8 cellular contexts compared by ENCODE assay signal in genomic region chr5:141914154-141914743, GRCh38. TPM values are rescaled to one million over a fixed set of nuclear protein-coding genes. Genes with fewer than 3 reads are reported as not detected.
DNase-seq lines count a peak whose midpoint lies in the region; ATAC-seq and TF ChIP-seq lines count a peak whose summit lies in the region.

No MANE protein-coding gene starts in this region.

- H3K36me3 Mint-ChIP-seq in activated T-cell treated with anti-CD3 and anti-CD28 coated beads, Interleukin-2, amount 50 U/mL, for 24 hours (ENCODE audit: low read depth) = no peaks in the 10 kb centered on the region
- H3K36me3 Mint-ChIP-seq in neural progenitor cell = no peaks in the 10 kb centered on the region

- H2AFZ ChIP-seq in neural progenitor cell (replicated peaks) = peak overlapping the region; percentile 90

- peak overlapping the region; percentile 71 for H3K4me2 ChIP-seq in BLaER1
- H3K4me2 ChIP-seq in neural progenitor cell = peak overlapping the region; percentile 81

- H3K27ac Mint-ChIP-seq in activated T-cell treated with anti-CD3 and anti-CD28 coated beads, Interleukin-2, amount 50 U/mL, for 24 hours = no peak overlapping the region
- H3K27ac Mint-ChIP-seq in neural progenitor cell = no peak overlapping the region

- H3K9ac ChIP-seq in BLaER1 = 0 out of 2 replicates have a peak overlapping the region, but pooled peaks have one; percentile 48
- H3K9ac ChIP-seq in neural progenitor cell = no peak overlapping the region

- H3K4me1 ChIP-seq in BLaER1 = peaks cover 12% of the 10 kb centered on the region
- peaks cover 14% of the 10 kb centered on the region for H3K4me1 ChIP-seq in neural progenitor cell

- no peaks in the 10 kb centered on the region for H3K79me2 ChIP-seq in neural progenitor cell (ENCODE audit: low read depth)

- peaks cover 12% of the 10 kb centered on the region for H3K4me1 Mint-ChIP-seq in activated T-cell treated with anti-CD3 and anti-CD28 coated beads, Interleukin-2, amount 50 U/mL, for 24 hours (ENCODE audit: low read depth)
- peaks cover 23% of the 10 kb centered on the region for H3K4me1 Mint-ChIP-seq in neural progenitor cell

- no peaks in the 10 kb centered on the region for H3K9me3 Mint-ChIP-seq in activated T-cell treated with anti-CD3 and anti-CD28 coated beads, Interleukin-2, amount 50 U/mL, for 24 hours
- no peaks in the 10 kb centered on the region for H3K9me3 Mint-ChIP-seq in neural progenitor cell

- H3K36me3 ChIP-seq in BLaER1 = no peaks in the 10 kb centered on the region
- no peaks in the 10 kb centered on the region for H3K36me3 ChIP-seq in neural progenitor cell

- peaks cover 33% of the 10 kb centered on the region for H3K27me3 ChIP-seq in BLaER1
- peaks cover 36% of the 10 kb centered on the region for H3K27me3 ChIP-seq in neural progenitor cell

- H3K27me3 Mint-ChIP-seq in activated T-cell treated with anti-CD3 and anti-CD28 coated beads, Interleukin-2, amount 50 U/mL, for 24 hours = peaks cover 45% of the 10 kb centered on the region
- H3K27me3 Mint-ChIP-seq in neural progenitor cell (ENCODE audit: insufficient read depth, low read depth) = peaks cover 10% of the 10 kb centered on the region

- peaks cover 23% of the 10 kb centered on the region for H3F3A ChIP-seq in neural progenitor cell (ENCODE audit: low read depth)

- no peak overlapping the region for H3K27ac ChIP-seq in BLaER1
- no peak overlapping the region for H3K27ac ChIP-seq in neural progenitor cell

- peak overlapping the region; percentile 47 for H3K4me3 ChIP-seq in BLaER1
- H3K4me3 ChIP-seq in neural progenitor cell = peak overlapping the region; percentile 46

- H3K4me3 Mint-ChIP-seq in activated T-cell treated with anti-CD3 and anti-CD28 coated beads, Interleukin-2, amount 50 U/mL, for 24 hours = peak overlapping the region; percentile 13
- H3K4me3 Mint-ChIP-seq in neural progenitor cell = no peak overlapping the region

- ATAC-seq in GM19035 (IDR thresholded peaks at IDR 0.05; ENCODE audit: unreplicated experiment) (peak; percentile 72), HG03565 (IDR thresholded peaks at IDR 0.05; ENCODE audit: unreplicated experiment) (peak; percentile 70), HG03521 (IDR thresholded peaks at IDR 0.05; ENCODE audit: unreplicated experiment) (no peak)

- TF ChIP-seq CTCF in neural progenitor cell (IDR thresholded peaks at IDR 0.05) = peak; percentile 37

- no peaks in the 10 kb centered on the region for H4K20me1 ChIP-seq in BLaER1
- H4K20me1 ChIP-seq in neural progenitor cell (ENCODE audit: low read depth) = no peaks in the 10 kb centered on the region

- DNase-seq in activated T-cell treated with anti-CD3 and anti-CD28 coated beads, Interleukin-2, amount 50 U/mL, for 24 hours = peak; percentile 49
- peak; percentile 7 for DNase-seq in glomerular visceral epithelial cell (ENCODE audit: extremely low spot score)
- peak; percentile 78 for DNase-seq in neural progenitor cell (ENCODE audit: low spot score)
- DNase-seq in OCI-M2 (lab: John Stamatoyannopoulos, UW; ENCODE audit: unreplicated experiment) = no peak

- no peaks in the 10 kb centered on the region for H3K9me3 ChIP-seq in BLaER1
- H3K9me3 ChIP-seq in neural progenitor cell (ENCODE audit: low read depth) = no peaks in the 10 kb centered on the region

RNA-seq across cellular contexts. Expression of gene DELE1, which starts 9.4 kb away (rescaled TPM):
- total RNA-seq in neural progenitor cell (ENCODE audit: low replicate concordance) = 47.7 and 86.5 TPM in 2 replicates

RNA-seq across cellular contexts. Expression of gene PCDH1, which starts 36.0 kb away (rescaled TPM):
- total RNA-seq in neural progenitor cell (ENCODE audit: low replicate concordance) = 24.8 and 48.4 TPM in 2 replicates

RNA-seq across cellular contexts. Expression of gene PCDH12, which starts 43.8 kb away (rescaled TPM):
- total RNA-seq in neural progenitor cell (ENCODE audit: low replicate concordance) = not detected in 2 replicates

RNA-seq across cellular contexts. Expression of gene RNF14, which starts 54.7 kb away (rescaled TPM):
- 21.0 and 41.2 TPM in 2 replicates for total RNA-seq in neural progenitor cell (ENCODE audit: low replicate concordance)
